Comparison of ENCODE assay signal across 24 cellular contexts in the genomic region with DNA sequence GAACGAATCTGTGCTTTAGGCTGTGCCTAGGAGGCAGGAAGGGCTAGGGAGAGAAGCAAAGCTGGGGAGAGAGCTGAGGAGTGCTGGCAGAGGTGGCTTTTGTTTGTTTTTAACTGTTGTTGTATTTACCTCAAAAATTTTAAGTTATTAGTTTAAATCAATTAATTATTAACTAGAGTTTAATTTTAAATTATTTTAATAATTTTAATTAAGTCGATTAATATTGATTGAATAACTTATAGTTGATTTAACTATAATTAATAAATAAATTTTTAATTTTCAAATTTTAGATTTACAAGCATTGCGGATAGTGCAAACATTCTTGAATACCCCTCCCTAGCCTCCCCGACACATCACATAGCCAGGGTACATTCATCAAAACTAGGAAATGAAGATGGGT. TPM values are rescaled to one million over a fixed set of nuclear protein-coding genes. Genes with fewer than 3 reads are reported as not detected.
DNase-seq lines count a peak whose midpoint lies in the region; ATAC-seq, FAIRE-seq and TF ChIP-seq lines count a peak whose summit lies in the region.
"Had no signal": no experiment of that assay in that cellular context is flagged by ENCODE, and none has a peak within 500 bp of the region (broad histone marks: within the 10 kb centered on the region; RNA-seq: fewer than 3 reads in every experiment).

No MANE protein-coding gene starts in this region.

- no peak overlapping the region for H3K4me3 ChIP-seq in right atrium auricular region
- H3K4me3 ChIP-seq in tibial nerve, result no peak overlapping the region
- H3K4me3 ChIP-seq: A549; BLaER1 treated with 17β-estradiol and CSF1 and Interleukin-3, amounts not matched to agents 10 nM and 100 nM; GM12878 had no signal

- no peak for ATAC-seq in activated CD8-positive, alpha-beta memory T cell treated with anti-CD3 and anti-CD28 coated beads, Interleukin-2, amount 10 ng/mL, durations not matched to agents 7 days and 5 days
- ATAC-seq in WTC11, result no peak
- no peak for ATAC-seq in effector memory CD8-positive, alpha-beta T cell (replicated peaks)
- ATAC-seq: A549; CD8-positive, alpha-beta T cell; GM12878 had no signal

- CTCF ChIA-PET in activated CD8-positive, alpha-beta memory T cell treated with anti-CD3 and anti-CD28 coated beads, Interleukin-2, amount 10 ng/mL, durations not matched to agents 7 days and 5 days (lab: Charles Lee), result no interaction called here
- CTCF ChIA-PET in WTC11 (lab: Charles Lee), result no interaction called here

- no peak overlapping the region for H3K27ac Mint-ChIP-seq in activated CD8-positive, alpha-beta memory T cell treated with anti-CD3 and anti-CD28 coated beads, Interleukin-2, amount 10 ng/mL, durations not matched to agents 7 days and 5 days
- no peak overlapping the region for H3K27ac Mint-ChIP-seq in WTC11
- H3K27ac Mint-ChIP-seq in effector memory CD8-positive, alpha-beta T cell, result no peak overlapping the region
- H3K27ac Mint-ChIP-seq: B cell; CD4-positive, alpha-beta T cell; CD8-positive, alpha-beta T cell had no signal

- H3K4me1 ChIP-seq in right atrium auricular region, result no peaks in the 10 kb centered on the region
- H3K4me1 ChIP-seq in tibial nerve, result no peaks in the 10 kb centered on the region
- H3K4me1 ChIP-seq: A549; BLaER1 treated with 17β-estradiol and CSF1 and Interleukin-3, amounts not matched to agents 10 nM and 100 nM; Caco-2 had no signal

- no peak overlapping the region for H3K4me3 Mint-ChIP-seq in activated CD8-positive, alpha-beta memory T cell treated with anti-CD3 and anti-CD28 coated beads, Interleukin-2, amount 10 ng/mL, durations not matched to agents 7 days and 5 days
- H3K4me3 Mint-ChIP-seq in WTC11, result no peak overlapping the region
- no peak overlapping the region for H3K4me3 Mint-ChIP-seq in effector memory CD8-positive, alpha-beta T cell
- H3K4me3 Mint-ChIP-seq: B cell; CD4-positive, alpha-beta T cell; CD8-positive, alpha-beta T cell had no signal

- TF ChIP-seq CTCF in WTC11 (IDR thresholded peaks at IDR 0.05) (no peak), right atrium auricular region (IDR thresholded peaks at IDR 0.05) (no peak), tibial nerve (IDR thresholded peaks at IDR 0.05) (no peak)

- no peak for TF ChIP-seq EP300 in tibial nerve (IDR thresholded peaks at IDR 0.05)

- H3K27ac ChIP-seq in right atrium auricular region (no peak overlapping the region), tibial nerve (no peak overlapping the region)
- H3K27ac ChIP-seq: 22Rv1; A549; BLaER1 treated with 17β-estradiol and CSF1 and Interleukin-3, amounts not matched to agents 10 nM and 100 nM; C4-2B had no signal

- peaks cover 4% of the 10 kb centered on the region for H3K27me3 Mint-ChIP-seq in activated CD8-positive, alpha-beta memory T cell treated with anti-CD3 and anti-CD28 coated beads, Interleukin-2, amount 10 ng/mL, durations not matched to agents 7 days and 5 days
- peaks cover 11% of the 10 kb centered on the region for H3K27me3 Mint-ChIP-seq in WTC11 (ENCODE audit: low read depth)
- H3K27me3 Mint-ChIP-seq in effector memory CD8-positive, alpha-beta T cell, result peaks cover 52 to 67% of the 10 kb centered on the region in 2 donors

- FAIRE-seq in frontal cortex (lab: Jason Lieb, UNC), result peak; percentile 83
- FAIRE-seq: A549, D721Med, GM12878, GM12892, GM18507, GM19239 had no signal

- H3K36me3 Mint-ChIP-seq in activated CD8-positive, alpha-beta memory T cell treated with anti-CD3 and anti-CD28 coated beads, Interleukin-2, amount 10 ng/mL, durations not matched to agents 7 days and 5 days, result no peaks in the 10 kb centered on the region
- peaks cover 44% of the 10 kb centered on the region for H3K36me3 Mint-ChIP-seq in WTC11
- H3K36me3 Mint-ChIP-seq in effector memory CD8-positive, alpha-beta T cell (ENCODE audit: insufficient read depth), result no peaks in the 10 kb centered on the region
- H3K36me3 Mint-ChIP-seq: CD8-positive, alpha-beta T cell had no signal

- H3K36me3 ChIP-seq in right atrium auricular region (no peaks in the 10 kb centered on the region), tibial nerve (peaks cover 0 to 39% (median 0%) of the 10 kb centered on the region in 3 donors)
- H3K36me3 ChIP-seq: BLaER1 treated with 17β-estradiol and CSF1 and Interleukin-3, amounts not matched to agents 10 nM and 100 nM had no signal

- peak; percentile 12 for DNase-seq in activated CD8-positive, alpha-beta memory T cell treated with anti-CD3 and anti-CD28 coated beads, Interleukin-2, amount 10 ng/mL, durations not matched to agents 7 days and 5 days
- DNase-seq in activated CD8-positive, alpha-beta memory T cell treated with anti-CD3 and anti-CD28 coated beads for 24 hours, result no peak
- no peak for DNase-seq in WTC11 (ENCODE audit: low spot score)
- DNase-seq in frontal cortex (ENCODE audit: low spot score in 2 of 2), result no peak
- DNase-seq in effector memory CD8-positive, alpha-beta T cell, result no peak
- no peak for DNase-seq in right atrium auricular region (ENCODE audit: low spot score)
- no peak for DNase-seq in tibial nerve (ENCODE audit: low spot score in 2 of 2)
- DNase-seq: AML-193, Caco-2, Calu3, DMS79 treated with DMSO at 0.1 percent for 48 hours, GDM1 had no signal

- peaks cover 0 to 15% of the 10 kb centered on the region in 2 donors for H3K9me3 ChIP-seq in right atrium auricular region
- H3K9me3 ChIP-seq in tibial nerve, result peaks cover 0 to 57% (median 7%) of the 10 kb centered on the region in 4 donors

- WGBS in tibial nerve, 2 donors, result 87 to 91% methylated on average over 4 of the region's 4 CpGs

- H3K4me1 Mint-ChIP-seq in activated CD8-positive, alpha-beta memory T cell treated with anti-CD3 and anti-CD28 coated beads, Interleukin-2, amount 10 ng/mL, durations not matched to agents 7 days and 5 days, result no peaks in the 10 kb centered on the region
- H3K4me1 Mint-ChIP-seq in WTC11, result peaks cover 4% of the 10 kb centered on the region
- no peaks in the 10 kb centered on the region for H3K4me1 Mint-ChIP-seq in effector memory CD8-positive, alpha-beta T cell (ENCODE audit: low read depth in 2 of 2)
- H3K4me1 Mint-ChIP-seq: B cell had no signal

- no peaks in the 10 kb centered on the region for H3K27me3 ChIP-seq in right atrium auricular region
- no peaks in the 10 kb centered on the region for H3K27me3 ChIP-seq in tibial nerve
- H3K27me3 ChIP-seq: BLaER1 treated with 17β-estradiol and CSF1 and Interleukin-3, amounts not matched to agents 10 nM and 100 nM had no signal

- peaks cover 8% of the 10 kb centered on the region for H3K9me3 Mint-ChIP-seq in activated CD8-positive, alpha-beta memory T cell treated with anti-CD3 and anti-CD28 coated beads, Interleukin-2, amount 10 ng/mL, durations not matched to agents 7 days and 5 days (ENCODE audit: low read depth)
- peaks cover 51% of the 10 kb centered on the region for H3K9me3 Mint-ChIP-seq in WTC11
- H3K9me3 Mint-ChIP-seq in effector memory CD8-positive, alpha-beta T cell, result peaks cover 10 to 30% of the 10 kb centered on the region in 2 donors

- POLR2A ChIA-PET in WTC11 (lab: Charles Lee), result no interaction called here

- TF ChIP-seq POLR2A in tibial nerve (IDR thresholded peaks at IDR 0.05), result no peak

TF ChIP-seq in WTC11, 78 proteins besides CTCF, POLR2A, EP300 and RAD21:
- TF ChIP-seq JUN (CRISPR knock-in tag; IDR thresholded peaks at IDR 0.05), result no peak
- peak; percentile 95 for TF ChIP-seq HMGA2 (CRISPR knock-in tag; IDR thresholded peaks at IDR 0.05)

RNA-seq across cellular contexts. Expression of gene KLF15, which starts 30.6 kb away (rescaled TPM):
- total RNA-seq in activated CD8-positive, alpha-beta memory T cell treated with anti-CD3 and anti-CD28 coated beads, Interleukin-2, amount 10 ng/mL, durations not matched to agents 7 days and 5 days, result not detected
- total RNA-seq in WTC11 (2021) (12.1 to 14.7 TPM (median 13.0 TPM) in 3 replicates), frontal cortex (2.0 TPM), right atrium auricular region (10 to 100 TPM; 43.4 to 55.1 TPM), tibial nerve (100 to 1,000 TPM; 138 to 234 (median 176) TPM)
